In genomic region chr5:124956471-124957029, GRCh38 we compare ENCODE assay signal across 27 cellular contexts.
DNase-seq lines count a peak whose midpoint lies in the region; ATAC-seq and TF ChIP-seq lines count a peak whose summit lies in the region.
"Had no signal": no experiment of that assay in that cellular context is flagged by ENCODE, and none has a peak within 500 bp of the region (broad histone marks: within the 10 kb centered on the region; RNA-seq: fewer than 3 reads in every experiment).

No MANE protein-coding gene starts in this region.

- in situ Hi-C loops in mammary epithelial cell (cut with MboI; ENCODE audit: low sequenced_read_pairs in 2 of 2): no loop called here

- H3K4me3 Mint-ChIP-seq in MCF 10A (ENCODE audit: unreplicated experiment): no peak overlapping the region
- H3K4me3 Mint-ChIP-seq: activated T-helper 17 cell treated with anti-CD3 and anti-CD28 coated beads, Interleukin-2, amount 50 U/mL, for 72 hours; IgD-negative memory B cell; neural crest cell; stimulated activated naive CD8-positive, alpha-beta T cell treated with anti-CD3 and anti-CD28 coated beads, Interleukin-15, Interleukin-2, amounts not matched to agents 100 ng/mL and 50 ng/mL, for 24 hours had no signal

- H3K36me3 ChIP-seq in mammary epithelial cell (ENCODE audit: insufficient read depth, low read length) (no peaks in the 10 kb centered on the region), thyroid gland (no peaks in the 10 kb centered on the region)
- H3K36me3 ChIP-seq: BE2C, spleen, transverse colon had no signal

- no peaks in the 10 kb centered on the region for H3K79me2 ChIP-seq in mammary epithelial cell (ENCODE audit: insufficient read depth, low read length)

- H3K27ac Mint-ChIP-seq in MCF 10A (ENCODE audit: low read depth, unreplicated experiment): peak overlapping the region; percentile 28
- H3K27ac Mint-ChIP-seq: activated naive CD4-positive, alpha-beta T cell treated with anti-CD3 and anti-CD28 coated beads, Interleukin-2, amount 50 U/mL, for 72 hours; activated T-helper 17 cell treated with anti-CD3 and anti-CD28 coated beads, Interleukin-2, amount 50 U/mL, for 72 hours; IgD-negative memory B cell; stimulated activated naive CD8-positive, alpha-beta T cell treated with anti-CD3 and anti-CD28 coated beads, Interleukin-15, Interleukin-2, amounts not matched to agents 100 ng/mL and 50 ng/mL, for 24 hours had no signal

- no peaks in the 10 kb centered on the region for H4K20me1 ChIP-seq in mammary epithelial cell (ENCODE audit: insufficient read depth, low read length)

- no peaks in the 10 kb centered on the region for H3K27me3 Mint-ChIP-seq in MCF 10A (ENCODE audit: insufficient read depth, unreplicated experiment)
- H3K27me3 Mint-ChIP-seq: activated T-helper 17 cell treated with anti-CD3 and anti-CD28 coated beads, Interleukin-2, amount 50 U/mL, for 72 hours; IgD-negative memory B cell; stimulated activated naive CD8-positive, alpha-beta T cell treated with anti-CD3 and anti-CD28 coated beads, Interleukin-15, Interleukin-2, amounts not matched to agents 100 ng/mL and 50 ng/mL, for 24 hours had no signal

- H3K27ac ChIP-seq in mammary epithelial cell (ENCODE audit: insufficient read depth, low read depth, low read length) (no peak overlapping the region), thyroid gland (no peak overlapping the region)
- H3K27ac ChIP-seq: A549, spleen, transverse colon, VCaP had no signal

- intact Hi-C loops in MCF 10A (cut with micrococcal nuclease) (no loop called here), mammary epithelial cell (cut with micrococcal nuclease) (no loop called here), head of caudate nucleus (cut with DNase I) (no loop called here), thyroid gland (cut with DNase I) (no loop called here)

- DNase-seq in MCF 10A (ENCODE audit: unreplicated experiment) (no peak), mammary epithelial cell (no peak), NCI-H69 (lab: John Stamatoyannopoulos, UW) (peak; percentile 18), head of caudate nucleus (peak in 23 of 42 donors; percentile 7 to 64 (median 38)), thyroid gland (peak; percentile 30 to 32), ureter (ENCODE audit: low spot score) (no peak)
- DNase-seq: activated CD4-positive, alpha-beta T cell treated with anti-CD3 and anti-CD28 coated beads, Interleukin-2, amount 50 U/mL, for 1 hour; aorta; BE2C; COR-L47; DND-41; NCI-H187; NCI-H510A; RPMI8226; SK-N-SH; spleen; stimulated activated CD4-positive, alpha-beta T cell treated with anti-CD3 and anti-CD28 coated beads, Interleukin-4, amount 100 ng/mL, for 1 hour; transverse colon had no signal

- no peaks in the 10 kb centered on the region for H3K9me3 Mint-ChIP-seq in MCF 10A (ENCODE audit: unreplicated experiment)
- H3K9me3 Mint-ChIP-seq: IgD-negative memory B cell had no signal

- 100% methylated on average over 1 of the region's 1 CpG for WGBS in mammary epithelial cell (ENCODE audit: low coverage, missing lambda C conversion rate)
- 18 to 35% methylated on average over 1 of the region's 1 CpG for WGBS in thyroid gland, 2 donors

- no peak for TF ChIP-seq POLR2A in thyroid gland (IDR thresholded peaks at IDR 0.05)

- H3K4me1 ChIP-seq in mammary epithelial cell (ENCODE audit: insufficient read depth, low read length) (no peaks in the 10 kb centered on the region), thyroid gland (no peaks in the 10 kb centered on the region)
- H3K4me1 ChIP-seq: A549, BE2C, transverse colon had no signal

- dilution Hi-C loops in mammary epithelial cell (cut with HindIII; ENCODE audit: low sequenced_read_pairs): no loop called here

- CTCF ChIA-PET in MCF 10A (lab: Yijun Ruan, JAX): no interaction called here
- CTCF ChIA-PET in mammary epithelial cell (lab: Charles Lee; ENCODE audit: low non-redundant PET): no interaction called here

- ATAC-seq in GM21423 (IDR thresholded peaks at IDR 0.05; ENCODE audit: unreplicated experiment) (no peak), HG03175 (IDR thresholded peaks at IDR 0.05; ENCODE audit: unreplicated experiment) (no peak)
- ATAC-seq: A549; activated naive CD4-positive, alpha-beta T cell treated with anti-CD3 and anti-CD28 coated beads, Interleukin-2, amount 50 U/mL, for 72 hours; activated T-helper 17 cell treated with anti-CD3 and anti-CD28 coated beads, Interleukin-2, amount 50 U/mL, for 72 hours had no signal

- peaks cover 33% of the 10 kb centered on the region for H3K4me1 Mint-ChIP-seq in MCF 10A (ENCODE audit: insufficient read depth, unreplicated experiment)
- H3K4me1 Mint-ChIP-seq: activated T-helper 17 cell treated with anti-CD3 and anti-CD28 coated beads, Interleukin-2, amount 50 U/mL, for 72 hours had no signal

- H3K4me3 ChIP-seq in mammary epithelial cell (replicated peaks in 1 of 3; ENCODE audit: insufficient read depth in 1 of 3, low read depth in 2 of 3, low read length in 3 of 3): no peak overlapping the region
- H3K4me3 ChIP-seq in thyroid gland (replicated peaks in 1 of 3): no peak overlapping the region
- H3K4me3 ChIP-seq: A549, spleen, transverse colon had no signal

- TF ChIP-seq CTCF in MCF 10A (IDR thresholded peaks at IDR 0.05; ENCODE audit: unreplicated experiment) (no peak), mammary epithelial cell (conservative IDR thresholded peaks at IDR 0.05 in 1 of 2, IDR thresholded peaks at IDR 0.05 in 1 of 2; ENCODE audit: extremely low read depth in 1 of 2, insufficient read depth in 1 of 2, low read depth in 1 of 2, low read length in 2 of 2) (no peak), thyroid gland (IDR thresholded peaks at IDR 0.05) (no peak)

- no peaks in the 10 kb centered on the region for H3K36me3 Mint-ChIP-seq in MCF 10A (ENCODE audit: insufficient read depth, unreplicated experiment)

- H3K4me2 ChIP-seq in mammary epithelial cell (ENCODE audit: insufficient read depth, low read depth, low read length): no peak overlapping the region
- H3K4me2 ChIP-seq: A549, SK-N-SH had no signal

- H3K9me3 ChIP-seq in mammary epithelial cell (replicated peaks; ENCODE audit: insufficient read depth, low read length) (no peaks in the 10 kb centered on the region), thyroid gland (no peaks in the 10 kb centered on the region)
- H3K9me3 ChIP-seq: A549, BE2C, SK-N-SH, spleen, transverse colon had no signal

- no peaks in the 10 kb centered on the region for H3K27me3 ChIP-seq in mammary epithelial cell (ENCODE audit: insufficient read depth, low read length)
- no peaks in the 10 kb centered on the region for H3K27me3 ChIP-seq in thyroid gland
- H3K27me3 ChIP-seq: BE2C, spleen, transverse colon had no signal

- POLR2A ChIA-PET in MCF 10A (lab: Yijun Ruan, JAX): interaction anchor here (0.7 to 1.5 kb wide), 3 partner anchors 23 to 212 kb away, joined by 3 to 5 read pairs (median 5); no protein-coding TSS in a partner anchor

- BruUV-seq in MCF 10A (replicated peaks; lab: Mats Ljungman, UMichigan) (no TSS peak), mammary epithelial cell (replicated peaks; lab: Mats Ljungman, UMichigan) (no TSS peak)

- no peak overlapping the region for H3K9ac ChIP-seq in mammary epithelial cell (ENCODE audit: insufficient read depth, low read length)
- H3K9ac ChIP-seq: SK-N-SH had no signal

- no peak overlapping the region for H2AFZ ChIP-seq in mammary epithelial cell (ENCODE audit: low read depth, low read length)

Comparison
In these comparisons a context has a peak if more than half of its experiments do, and no peak if none do; other contexts are left out.
1. DNase-seq: peak in NCI-H69 (single experiment), head of caudate nucleus (23 of 42) and thyroid gland (2 of 2); none in MCF 10A (single experiment), mammary epithelial cell (single experiment) and ureter (single experiment).